8 cellular contexts compared by ENCODE assay signal in the genomic region with DNA sequence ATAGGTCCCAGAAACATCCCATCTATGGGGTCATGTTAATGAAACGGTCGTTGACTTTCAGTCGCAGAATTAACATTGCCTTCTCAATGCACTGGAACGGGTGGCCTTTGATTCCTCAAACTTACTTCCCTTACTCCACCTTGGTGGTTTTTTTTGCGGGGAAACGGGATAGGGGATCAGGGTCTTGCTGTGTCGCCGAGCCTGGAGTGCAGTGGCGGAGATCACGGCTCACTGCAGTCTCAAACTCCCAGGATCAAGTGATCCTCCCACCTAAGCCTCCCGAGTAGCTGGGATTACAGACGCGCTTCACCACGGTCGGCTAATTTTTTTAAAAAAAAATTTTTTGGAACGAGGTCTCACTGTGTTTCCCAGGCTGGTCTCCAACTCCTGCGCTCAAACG.
DNase-seq lines count a peak whose midpoint lies in the region; ATAC-seq and TF ChIP-seq lines count a peak whose summit lies in the region.

No MANE protein-coding gene starts in this region.

- H3K4me3 ChIP-seq in WI38 (ENCODE audit: low read depth, low read length) (peak overlapping the region; percentile 91), iPS-11a (ENCODE audit: low read depth, low read length) (peak overlapping the region; percentile 90)

- peaks cover 5% of the 10 kb centered on the region for H3K36me3 Mint-ChIP-seq in stimulated activated memory B cell treated with anti-CD40 and anti-IgM and Interleukin-4, amounts not matched to agents 10 μg/mL and 1 μg/mL and 100 μg/mL, for 72 hours

- H3K27me3 Mint-ChIP-seq in stimulated activated memory B cell treated with anti-CD40 and anti-IgM and Interleukin-4, amounts not matched to agents 10 μg/mL and 1 μg/mL and 100 μg/mL, for 72 hours = no peaks in the 10 kb centered on the region

- DNase-seq in NCI-H2107 treated with DMSO at 0.1 percent for 48 hours (lab: John Stamatoyannopoulos, UW; ENCODE audit: unreplicated experiment) = peak; percentile 0
- no peak for DNase-seq in NCI-H2107 (lab: John Stamatoyannopoulos, UW)
- no peak for DNase-seq in C1 segment of cervical spinal cord (lab: John Stamatoyannopoulos, UW)
- no peak for DNase-seq in KG1 (lab: John Stamatoyannopoulos, UW)

- peaks cover 41% of the 10 kb centered on the region for H3K4me1 Mint-ChIP-seq in stimulated activated memory B cell treated with anti-CD40 and anti-IgM and Interleukin-4, amounts not matched to agents 10 μg/mL and 1 μg/mL and 100 μg/mL, for 72 hours

- H3K9me3 Mint-ChIP-seq in stimulated activated memory B cell treated with anti-CD40 and anti-IgM and Interleukin-4, amounts not matched to agents 10 μg/mL and 1 μg/mL and 100 μg/mL, for 72 hours = no peaks in the 10 kb centered on the region

- no peak for ATAC-seq in stimulated activated memory B cell treated with anti-CD40 and anti-IgM and Interleukin-4, amounts not matched to agents 10 μg/mL and 1 μg/mL and 100 μg/mL, for 72 hours
- no peak for ATAC-seq in HG03139 (IDR thresholded peaks at IDR 0.05; ENCODE audit: unreplicated experiment)

- H3K4me3 Mint-ChIP-seq in stimulated activated memory B cell treated with anti-CD40 and anti-IgM and Interleukin-4, amounts not matched to agents 10 μg/mL and 1 μg/mL and 100 μg/mL, for 72 hours = peak overlapping the region; percentile 91

- peak overlapping the region; percentile 89 for H3K27ac Mint-ChIP-seq in stimulated activated memory B cell treated with anti-CD40 and anti-IgM and Interleukin-4, amounts not matched to agents 10 μg/mL and 1 μg/mL and 100 μg/mL, for 72 hours

- no peak for TF ChIP-seq CTCF in WI38 (IDR thresholded peaks at IDR 0.05; ENCODE audit: low read depth, low read length)
